8 cellular contexts compared by ENCODE assay signal in the genomic region with DNA sequence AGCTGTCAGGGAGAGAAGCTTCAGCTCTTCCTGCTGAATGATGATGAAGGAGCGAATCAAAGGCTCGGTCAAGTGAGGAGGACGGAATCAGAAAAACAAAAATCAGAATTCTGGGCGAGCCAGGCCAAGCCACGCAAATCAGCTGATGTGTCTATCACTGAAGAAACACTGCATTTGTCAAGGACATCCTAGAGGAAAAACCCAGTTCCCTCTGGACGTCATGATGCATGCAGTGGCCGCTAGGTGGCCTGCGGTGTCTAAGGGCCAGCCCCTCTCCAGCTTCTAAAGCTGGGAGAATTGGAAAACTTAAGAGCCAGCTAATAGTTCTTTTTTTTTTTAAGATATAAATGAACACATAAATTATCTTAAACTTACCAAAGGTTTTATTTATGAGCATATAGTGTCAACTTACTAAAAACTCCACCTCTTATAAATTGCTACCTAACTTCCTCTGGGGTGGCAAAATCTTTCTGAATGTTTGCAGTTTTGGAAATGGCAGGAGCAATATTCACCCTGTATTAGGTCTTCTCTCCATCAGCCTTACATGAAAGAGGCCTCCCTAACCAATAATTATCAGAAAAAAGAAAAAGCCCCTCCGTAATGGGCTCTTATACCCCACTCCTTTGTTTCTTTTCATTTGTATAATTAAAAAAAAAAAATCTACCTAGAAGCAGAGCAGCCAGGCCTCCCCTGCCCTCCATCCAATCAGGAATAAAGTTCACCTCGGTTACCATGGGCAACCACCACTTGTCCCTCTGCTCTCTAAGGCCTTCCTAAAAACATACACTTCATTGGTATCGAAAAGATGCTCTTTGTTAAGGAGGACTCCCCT.
DNase-seq lines count a peak whose midpoint lies in the region; ATAC-seq and TF ChIP-seq lines count a peak whose summit lies in the region.

No MANE protein-coding gene starts in this region.

- peak; percentile 93 for TF ChIP-seq CTCF in epithelial cell of proximal tubule (conservative IDR thresholded peaks at IDR 0.05; ENCODE audit: low read depth, low read length)

- peak; percentile 30 for DNase-seq in Daoy (ENCODE audit: low read depth)
- peak; percentile 9 for DNase-seq in OCI-M2 (lab: John Stamatoyannopoulos, UW; ENCODE audit: unreplicated experiment)
- DNase-seq in epithelial cell of proximal tubule (ENCODE audit: low read depth) = no peak
- DNase-seq in mucosa of gallbladder (ENCODE audit: low spot score) = peak; percentile 27
- no peak for DNase-seq in NCI-H187 treated with DMSO at 0.1 percent for 48 hours (lab: John Stamatoyannopoulos, UW)
- no peak for DNase-seq in putamen (ENCODE audit: low spot score)

- peak; percentile 68 for ATAC-seq in HG02678 (IDR thresholded peaks at IDR 0.05; ENCODE audit: unreplicated experiment)
- no peak for ATAC-seq in HG03196 (IDR thresholded peaks at IDR 0.05; ENCODE audit: unreplicated experiment)

- no peak overlapping the region for H3K4me3 ChIP-seq in epithelial cell of proximal tubule (ENCODE audit: low read depth, low read length)

Comparison
In these comparisons a context has a peak if more than half of its experiments do, and no peak if none do; other contexts are left out.
1. DNase-seq: peak in Daoy (single experiment), OCI-M2 (single experiment) and mucosa of gallbladder (single experiment); none in epithelial cell of proximal tubule (single experiment), NCI-H187 treated with DMSO at 0.1 percent for 48 hours (single experiment) and putamen (single experiment).